ENCODE assay signal across 8 cellular contexts in the genomic region with DNA sequence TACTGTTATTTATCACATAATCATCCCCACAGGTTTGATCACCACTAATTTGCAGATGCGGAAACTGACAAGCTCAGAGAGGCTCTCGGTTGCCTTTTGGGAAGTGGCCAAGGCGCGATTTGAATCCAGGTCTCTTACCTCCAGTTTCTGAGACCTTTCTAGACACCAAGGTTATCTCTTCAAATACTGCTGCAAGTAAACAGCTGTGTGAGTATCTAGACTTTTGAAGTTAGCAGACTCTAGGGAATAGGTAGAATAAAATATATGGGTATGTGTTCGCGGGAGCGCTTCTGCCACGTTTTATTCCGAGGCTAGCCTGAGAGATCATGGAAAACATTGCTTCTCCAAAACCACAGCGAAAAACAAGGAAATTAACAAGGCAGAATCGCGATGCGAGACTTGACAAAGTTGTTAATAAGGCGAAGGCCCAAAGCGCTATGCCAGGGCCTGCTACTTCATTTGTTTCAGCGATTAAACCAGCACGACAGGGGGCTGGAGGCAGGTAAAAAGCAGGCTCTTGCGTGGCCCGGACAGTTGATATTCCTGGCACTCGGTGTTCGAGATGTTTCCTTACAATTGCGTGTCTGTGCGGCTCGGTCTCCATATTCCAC. TPM values are rescaled to one million over a fixed set of nuclear protein-coding genes. Genes with fewer than 3 reads are reported as not detected.
DNase-seq lines count a peak whose midpoint lies in the region; ATAC-seq, FAIRE-seq and TF ChIP-seq lines count a peak whose summit lies in the region.

No MANE protein-coding gene starts in this region.

- H3K4me3 ChIP-seq in SJCRH30: peak overlapping the region; percentile 77
- H3K4me3 ChIP-seq in fibroblast of villous mesenchyme (ENCODE audit: low read depth, low read length): peak overlapping the region; percentile 75
- peak overlapping the region; percentile 57 to 81 (median 72) for H3K4me3 ChIP-seq in gastrocnemius medialis

- peak overlapping the region; percentile 84 for H3K27ac ChIP-seq in SJCRH30
- peak overlapping the region; percentile 90 to 98 (median 97) for H3K27ac ChIP-seq in gastrocnemius medialis

- in situ Hi-C loops in gastrocnemius medialis (cut with MboI; ENCODE audit: low sequenced_read_pairs in 4 of 4): loop anchor here in 3 of 4 donors (10.0 to 25.0 kb wide), 2 partner anchors 359 to 1032 kb away; no protein-coding TSS in a partner anchor

- ATAC-seq in gastrocnemius medialis (no peak), GM19035 (IDR thresholded peaks at IDR 0.05; ENCODE audit: unreplicated experiment) (no peak), GM19023 (IDR thresholded peaks at IDR 0.05; ENCODE audit: unreplicated experiment) (no peak)

- H3K27me3 ChIP-seq in SJCRH30: no peaks in the 10 kb centered on the region
- H3K27me3 ChIP-seq in gastrocnemius medialis: no peaks in the 10 kb centered on the region

- intact Hi-C loops in gastrocnemius medialis (cut with DNase I; ENCODE audit: low total_unique reads): loop anchor here (2.0 to 10.0 kb wide), 6 partner anchors 181 to 1033 kb away; no protein-coding TSS in a partner anchor

- H3K4me1 ChIP-seq in SJCRH30 (no peaks in the 10 kb centered on the region), gastrocnemius medialis (peaks cover 14 to 23% of the 10 kb centered on the region in 2 donors)

- H3K9me3 ChIP-seq in SJCRH30 (replicated peaks): no peaks in the 10 kb centered on the region
- H3K9me3 ChIP-seq in gastrocnemius medialis: no peaks in the 10 kb centered on the region

- H3K36me3 ChIP-seq in SJCRH30: 0 out of 2 replicates have a peak, but pooled peaks cover 3% of the 10 kb centered on the region
- H3K36me3 ChIP-seq in gastrocnemius medialis: no peaks in the 10 kb centered on the region

- no peak for TF ChIP-seq CTCF in fibroblast of villous mesenchyme (IDR thresholded peaks at IDR 0.05; ENCODE audit: insufficient read depth, low read depth, low read length)
- no peak for TF ChIP-seq CTCF in gastrocnemius medialis (IDR thresholded peaks at IDR 0.05 in 4 of 5, conservative IDR thresholded peaks at IDR 0.05 in 1 of 5)

- DNase-seq in GM12892 (ENCODE audit: insufficient read length): no peak
- no peak for DNase-seq in SJCRH30
- DNase-seq in fibroblast of villous mesenchyme (ENCODE audit: low read depth): no peak
- no peak for DNase-seq in gastrocnemius medialis
- no peak for DNase-seq in HCEC 1CT
- DNase-seq in activated gamma-delta T cell (lab: John Stamatoyannopoulos, UW): no peak

- FAIRE-seq in GM12892 (lab: Jason Lieb, UNC): peak; percentile 17

- TF ChIP-seq POLR2A in GM12892 (IDR thresholded peaks at IDR 0.05; ENCODE audit: low read depth, low read length) (no peak), gastrocnemius medialis (IDR thresholded peaks at IDR 0.05) (no peak)

RNA-seq across cellular contexts. Expression of gene JARID2, which starts 1.8 kb away (rescaled TPM):
- 6.8 TPM for polyA plus RNA-seq in GM12892 (2012; ENCODE audit: missing spikeins)
- 17.2 and 18.5 TPM in 2 replicates for total RNA-seq in SJCRH30 (2014; rRNA removed; shearing (Covaris generic))
- total RNA-seq in fibroblast of villous mesenchyme (8.7 and 9.1 TPM in 2 replicates), gastrocnemius medialis (10 to 100 TPM; 11.6 to 22.5 (median 16.4) TPM)
